ENCODE assay signal across 12 cellular contexts in the genomic region with DNA sequence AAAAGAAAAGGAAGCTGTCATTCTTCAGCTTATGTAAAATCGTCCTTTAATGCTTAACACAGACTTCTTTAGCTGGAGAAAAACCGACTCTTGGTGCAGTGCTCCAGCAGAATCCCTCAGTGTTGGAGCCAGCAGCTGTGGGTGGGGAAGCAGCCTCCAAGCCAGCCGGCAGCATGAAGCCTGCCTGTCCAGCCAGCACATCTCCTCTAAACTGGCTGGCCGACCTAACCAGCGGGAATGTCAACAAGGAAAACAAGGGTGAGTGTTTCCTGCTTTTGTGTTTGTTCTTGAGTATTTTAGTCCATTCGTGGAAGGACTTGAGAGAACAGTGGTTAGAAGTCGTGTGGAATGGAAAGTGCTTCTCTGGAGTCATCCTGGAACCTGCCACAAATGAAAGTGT. TPM values are rescaled to one million over a fixed set of nuclear protein-coding genes. Genes with fewer than 3 reads are reported as not detected.
DNase-seq lines count a peak whose midpoint lies in the region; ATAC-seq and TF ChIP-seq lines count a peak whose summit lies in the region.
"Had no signal": no experiment of that assay in that cellular context is flagged by ENCODE, and none has a peak within 500 bp of the region (broad histone marks: within the 10 kb centered on the region; RNA-seq: fewer than 3 reads in every experiment).

No MANE protein-coding gene starts in this region.

- peaks cover 0 to 4% of the 10 kb centered on the region in 2 donors for H3K4me1 Mint-ChIP-seq in stimulated activated naive B cell treated with anti-CD40 and anti-IgM and Interleukin-4, amounts not matched to agents 10 μg/mL and 1 μg/mL and 100 μg/mL, for 72 hours

- no peaks in the 10 kb centered on the region for H3K27me3 Mint-ChIP-seq in stimulated activated naive B cell treated with anti-CD40 and anti-IgM and Interleukin-4, amounts not matched to agents 10 μg/mL and 1 μg/mL and 100 μg/mL, for 72 hours
- H3K27me3 Mint-ChIP-seq: activated CD4-positive, alpha-beta memory T cell treated with anti-CD3 and anti-CD28 coated beads for 36 hours; CD8-positive, alpha-beta memory T cell had no signal

- in situ Hi-C loops in GM13976 (cut with MboI; ENCODE audit: low sequenced_read_pairs, unreplicated experiment) = no loop called here

- peaks cover 47 to 76% of the 10 kb centered on the region in 2 donors for H3K36me3 Mint-ChIP-seq in stimulated activated naive B cell treated with anti-CD40 and anti-IgM and Interleukin-4, amounts not matched to agents 10 μg/mL and 1 μg/mL and 100 μg/mL, for 72 hours

- H3K4me1 ChIP-seq in colonic mucosa = no peaks in the 10 kb centered on the region
- peaks cover 15% of the 10 kb centered on the region for H3K4me1 ChIP-seq in lower lobe of right lung

- no peaks in the 10 kb centered on the region for H3K9me3 Mint-ChIP-seq in stimulated activated naive B cell treated with anti-CD40 and anti-IgM and Interleukin-4, amounts not matched to agents 10 μg/mL and 1 μg/mL and 100 μg/mL, for 72 hours
- H3K9me3 Mint-ChIP-seq: activated CD4-positive, alpha-beta memory T cell treated with anti-CD3 and anti-CD28 coated beads for 36 hours; CD8-positive, alpha-beta memory T cell had no signal

- H3K4me3 ChIP-seq in colonic mucosa (no peak overlapping the region), lower lobe of right lung (no peak overlapping the region), H7 (ENCODE audit: insufficient read depth, low read depth, low read length) (no peak overlapping the region)
- H3K4me3 ChIP-seq: cardiac muscle cell, MG63 had no signal

- no peak overlapping the region for H3K4me3 Mint-ChIP-seq in stimulated activated naive B cell treated with anti-CD40 and anti-IgM and Interleukin-4, amounts not matched to agents 10 μg/mL and 1 μg/mL and 100 μg/mL, for 72 hours
- H3K4me3 Mint-ChIP-seq: activated CD4-positive, alpha-beta memory T cell treated with anti-CD3 and anti-CD28 coated beads for 36 hours; CD8-positive, alpha-beta memory T cell had no signal

- intact Hi-C loops in colonic mucosa (cut with DNase I) (no loop called here), lower lobe of right lung (cut with DNase I) (no loop called here)

- no peak for TF ChIP-seq CTCF in colonic mucosa (IDR thresholded peaks at IDR 0.05)
- TF ChIP-seq CTCF in lower lobe of right lung (IDR thresholded peaks at IDR 0.05) = no peak
- no peak for TF ChIP-seq CTCF in GM13976 (IDR thresholded peaks at IDR 0.05; ENCODE audit: borderline replicate concordance, control extremely low read depth, extremely low read depth, insufficient read depth, missing control alignments)

- H3K27me3 ChIP-seq in colonic mucosa (no peaks in the 10 kb centered on the region), lower lobe of right lung (ENCODE audit: low read depth) (no peaks in the 10 kb centered on the region), H7 (ENCODE audit: control insufficient read depth, insufficient read depth, low read length) (no peaks in the 10 kb centered on the region)
- H3K27me3 ChIP-seq: cardiac muscle cell, MG63 had no signal

- DNase-seq in GM03348 (ENCODE audit: low spot score) = peak; percentile 41
- DNase-seq in colonic mucosa = peak; percentile 22
- peak; percentile 46 for DNase-seq in lower lobe of right lung
- DNase-seq in stimulated activated naive B cell treated with anti-CD40 and anti-IgM and Interleukin-4, amounts not matched to agents 10 μg/mL and 1 μg/mL and 100 μg/mL, for 72 hours = no peak
- DNase-seq in NCI-H69 (lab: John Stamatoyannopoulos, UW) = no peak
- no peak for DNase-seq in H7
- no peak for DNase-seq in stimulated activated CD4-positive, alpha-beta T cell treated with anti-CD3 and anti-CD28 coated beads, Interleukin-12 subunit alpha, Interleukin-12 subunit beta, amount 100 ng/mL, for 4 hours
- no peak for DNase-seq in GM13976 (ENCODE audit: low spot score)
- DNase-seq: activated CD4-positive, alpha-beta memory T cell treated with anti-CD3 and anti-CD28 coated beads for 36 hours; CD8-positive, alpha-beta memory T cell; MG63 had no signal

- H3K9me3 ChIP-seq in colonic mucosa = no peaks in the 10 kb centered on the region
- no peaks in the 10 kb centered on the region for H3K9me3 ChIP-seq in lower lobe of right lung
- H3K9me3 ChIP-seq: MG63 had no signal

- H3K36me3 ChIP-seq in colonic mucosa (peaks cover 40% of the 10 kb centered on the region), lower lobe of right lung (peaks cover 100% of the 10 kb centered on the region), H7 (replicated peaks; ENCODE audit: control insufficient read depth, insufficient read depth, low read length) (peaks cover 14% of the 10 kb centered on the region)

- ATAC-seq in lower lobe of right lung = peak; percentile 75 to 81
- ATAC-seq in stimulated activated naive B cell treated with anti-CD40 and anti-IgM and Interleukin-4, amounts not matched to agents 10 μg/mL and 1 μg/mL and 100 μg/mL, for 72 hours (replicated peaks) = no peak

- peak overlapping the region; percentile 6 for H3K27ac Mint-ChIP-seq in stimulated activated naive B cell treated with anti-CD40 and anti-IgM and Interleukin-4, amounts not matched to agents 10 μg/mL and 1 μg/mL and 100 μg/mL, for 72 hours
- H3K27ac Mint-ChIP-seq: activated CD4-positive, alpha-beta memory T cell treated with anti-CD3 and anti-CD28 coated beads for 36 hours had no signal

- H3K27ac ChIP-seq in colonic mucosa (no peak overlapping the region), lower lobe of right lung (peak overlapping the region; percentile 5)
- H3K27ac ChIP-seq: cardiac muscle cell had no signal

- no peak overlapping the region for H3K9ac ChIP-seq in colonic mucosa (ENCODE audit: low read depth in 2 of 2, low read length in 2 of 2)

RNA-seq across cellular contexts. Expression of a gene that starts 38.9 kb away (rescaled TPM):
- total RNA-seq in colonic mucosa (100 to 1,000 TPM in 1 of 2 donors, 10 to 100 TPM in 1; 35.9 to 101 TPM), lower lobe of right lung (55.8 TPM)
- total RNA-seq in H7 (2014; rRNA removed; shearing (Covaris generic)) = 10.3 and 14.5 TPM in 2 replicates

Comparison
In these comparisons a context has a peak if more than half of its experiments do, and no peak if none do; other contexts are left out.
1. DNase-seq: peak in GM03348 (single experiment), colonic mucosa (single experiment) and lower lobe of right lung (single experiment); none in stimulated activated naive B cell treated with anti-CD40 and anti-IgM and Interleukin-4, amounts not matched to agents 10 μg/mL and 1 μg/mL and 100 μg/mL, for 72 hours (single experiment), NCI-H69 (single experiment), H7 (single experiment), stimulated activated CD4-positive, alpha-beta T cell treated with anti-CD3 and anti-CD28 coated beads, Interleukin-12 subunit alpha, Interleukin-12 subunit beta, amount 100 ng/mL, for 4 hours (single experiment) and GM13976 (single experiment).
2. ATAC-seq: peak in lower lobe of right lung (2 of 2); none in stimulated activated naive B cell treated with anti-CD40 and anti-IgM and Interleukin-4, amounts not matched to agents 10 μg/mL and 1 μg/mL and 100 μg/mL, for 72 hours (0 of 2).